ENCODE assay signal across 8 cellular contexts in the genomic region with DNA sequence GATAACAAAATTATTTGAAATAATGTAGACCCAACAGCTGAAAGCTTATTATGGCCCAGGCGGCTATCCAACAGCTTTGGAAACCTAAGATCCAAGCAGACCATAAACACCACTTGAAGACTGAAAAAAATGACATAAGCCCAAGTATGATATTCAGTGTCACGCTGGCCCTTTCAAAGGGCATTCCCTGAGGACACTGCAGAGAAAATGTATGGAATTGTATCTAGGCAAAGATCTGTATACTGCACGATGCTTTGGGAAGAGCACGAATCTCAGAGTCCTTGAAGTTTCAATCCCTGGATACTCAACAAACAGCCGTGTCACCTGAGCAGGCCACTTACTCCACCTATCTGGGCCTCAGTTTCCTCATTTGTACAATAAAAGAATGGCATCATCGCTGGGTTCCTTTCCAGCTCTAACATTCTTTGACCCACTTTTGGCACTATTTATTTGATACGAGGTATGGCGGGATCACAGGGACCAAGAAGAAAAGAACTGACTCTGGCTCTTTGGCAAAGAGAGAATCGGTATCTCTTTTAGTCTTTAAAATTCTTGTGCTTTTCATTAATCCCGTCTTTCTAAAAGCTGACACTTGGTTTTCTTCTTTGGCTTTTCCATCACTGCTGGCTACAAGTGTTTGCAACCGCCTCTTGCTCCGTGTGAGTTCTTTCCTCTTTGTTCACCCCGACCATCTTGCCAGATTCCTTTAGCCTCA. TPM values are rescaled to one million over a fixed set of nuclear protein-coding genes. Genes with fewer than 3 reads are reported as not detected.
DNase-seq lines count a peak whose midpoint lies in the region; ATAC-seq and TF ChIP-seq lines count a peak whose summit lies in the region.

No MANE protein-coding gene starts in this region.

- TF ChIP-seq CTCF in HEK293 (tag by site-specific recombination; IDR thresholded peaks at IDR 0.05) (no peak), spleen (IDR thresholded peaks at IDR 0.05 in 8 of 11, conservative IDR thresholded peaks at IDR 0.05 in 3 of 11) (no peak)

- H3K4me3 ChIP-seq in HEK293 (ENCODE audit: low read depth, low read length) (peak overlapping the region; percentile 84), right cardiac atrium (ENCODE audit: low read length) (peak overlapping the region; percentile 100), spleen (peak overlapping the region; percentile 66 to 94 (median 76))

- no peaks in the 10 kb centered on the region for H3K27me3 Mint-ChIP-seq in activated CD8-positive, alpha-beta T cell treated with anti-CD3 and anti-CD28 coated beads, Interleukin-2, amount 10 ng/mL, durations not matched to agents 7 days and 5 days (ENCODE audit: low read depth)

- H3K4me3 Mint-ChIP-seq in activated CD8-positive, alpha-beta T cell treated with anti-CD3 and anti-CD28 coated beads, Interleukin-2, amount 10 ng/mL, durations not matched to agents 7 days and 5 days = peak overlapping the region; percentile 93

- TF ChIP-seq POLR2A in spleen (IDR thresholded peaks at IDR 0.05) = no peak

- H3K27me3 ChIP-seq in right cardiac atrium (ENCODE audit: control insufficient read depth, insufficient read depth) (no peaks in the 10 kb centered on the region), spleen (replicated peaks in 1 of 7) (no peaks in the 10 kb centered on the region)

- intact Hi-C loops in right cardiac atrium (cut with DNase I) = no loop called here
- intact Hi-C loops in spleen (cut with DNase I; ENCODE audit: low total_unique reads) = no loop called here

- in situ Hi-C loops in KBM-7 (cut with MboI; ENCODE audit: low pct_unique_long_range_greater_than_20kb, low sequenced_read_pairs) = no loop called here

- H3K4me1 ChIP-seq in HEK293 (ENCODE audit: control insufficient read depth, insufficient read depth, low read length) (peaks cover 44% of the 10 kb centered on the region), right cardiac atrium (ENCODE audit: control insufficient read depth, insufficient read depth, low read length) (no peaks in the 10 kb centered on the region), spleen (peaks cover 29 to 70% (median 59%) of the 10 kb centered on the region in 6 donors)

- H3K36me3 ChIP-seq in HEK293 (ENCODE audit: control insufficient read depth in 2 of 2, insufficient read depth in 1 of 2, low read length in 2 of 2) (no peaks in the 10 kb centered on the region), spleen (no peaks in the 10 kb centered on the region)

- H3K27ac Mint-ChIP-seq in activated CD8-positive, alpha-beta T cell treated with anti-CD3 and anti-CD28 coated beads, Interleukin-2, amount 10 ng/mL, durations not matched to agents 7 days and 5 days = peak overlapping the region; percentile 86

- peaks cover 9% of the 10 kb centered on the region for H3K36me3 Mint-ChIP-seq in activated CD8-positive, alpha-beta T cell treated with anti-CD3 and anti-CD28 coated beads, Interleukin-2, amount 10 ng/mL, durations not matched to agents 7 days and 5 days (ENCODE audit: low read depth)

- H3K27ac ChIP-seq in HEK293 (ENCODE audit: extremely low read depth, low read depth, low read length) = peak overlapping the region; percentile 85; the same call in 1 of the 2 replicates
- no peak overlapping the region for H3K27ac ChIP-seq in right cardiac atrium (ENCODE audit: low read length)
- peak overlapping the region; percentile 74 to 95 (median 91) for H3K27ac ChIP-seq in spleen

- no peak for DNase-seq in activated CD8-positive, alpha-beta T cell treated with anti-CD3 and anti-CD28 coated beads, Interleukin-2, amount 10 ng/mL, durations not matched to agents 7 days and 5 days
- DNase-seq in right cardiac atrium (no peak), spleen (no peak), KBM-7 (no peak), NCI-H1092 (lab: John Stamatoyannopoulos, UW) (no peak)
- DNase-seq in stimulated activated CD4-positive, alpha-beta T cell treated with anti-CD3 and anti-CD28 coated beads, Interleukin-15, amount 100 ng/mL, for 24 hours = no peak

- H3K9me3 Mint-ChIP-seq in activated CD8-positive, alpha-beta T cell treated with anti-CD3 and anti-CD28 coated beads, Interleukin-2, amount 10 ng/mL, durations not matched to agents 7 days and 5 days (ENCODE audit: insufficient read depth) = no peaks in the 10 kb centered on the region

- no peaks in the 10 kb centered on the region for H3K9me3 ChIP-seq in HEK293 (ENCODE audit: control insufficient read depth, insufficient read depth, low read depth, low read length)
- H3K9me3 ChIP-seq in right cardiac atrium (ENCODE audit: control insufficient read depth, low read length) = no peaks in the 10 kb centered on the region
- no peaks in the 10 kb centered on the region for H3K9me3 ChIP-seq in spleen

- 14% methylated on average over 13 of the region's 13 CpGs for WGBS in right cardiac atrium
- 13 to 24% (median 19%) methylated on average over 13 of the region's 13 CpGs for WGBS in spleen, 5 donors

- peaks cover 58% of the 10 kb centered on the region for H3K4me1 Mint-ChIP-seq in activated CD8-positive, alpha-beta T cell treated with anti-CD3 and anti-CD28 coated beads, Interleukin-2, amount 10 ng/mL, durations not matched to agents 7 days and 5 days (ENCODE audit: low read depth)

- peak; percentile 3 for ATAC-seq in activated CD8-positive, alpha-beta T cell treated with anti-CD3 and anti-CD28 coated beads, Interleukin-2, amount 10 ng/mL, durations not matched to agents 7 days and 5 days
- ATAC-seq in right cardiac atrium (peak in 1 of 2 donors; percentile 13), GM21528 (IDR thresholded peaks at IDR 0.05; ENCODE audit: low FRiP score, unreplicated experiment) (no peak)

- CTCF ChIA-PET in HEK293 (lab: Yijun Ruan, JAX) = interaction anchor here (0.7 to 1.8 kb wide), 4 partner anchors 47 to 570 kb away, joined by 3 to 9 read pairs (median 4); no protein-coding TSS in a partner anchor
- CTCF ChIA-PET in activated CD8-positive, alpha-beta T cell treated with anti-CD3 and anti-CD28 coated beads, Interleukin-2, amount 10 ng/mL, durations not matched to agents 7 days and 5 days (lab: Charles Lee) = interaction anchor here (0.8 to 3.4 kb wide), 10 partner anchors 12 to 114 kb away, joined by 3 to 17 read pairs (median 4); a partner anchor contains a TSS

- POLR2A ChIA-PET in HEK293 (lab: Yijun Ruan, JAX) = interaction anchor here (0.6 to 1.7 kb wide), 7 partner anchors 10 to 280 kb away, joined by 3 to 11 read pairs (median 4); no protein-coding TSS in a partner anchor
- POLR2A ChIA-PET in activated CD8-positive, alpha-beta T cell treated with anti-CD3 and anti-CD28 coated beads, Interleukin-2, amount 10 ng/mL, durations not matched to agents 7 days and 5 days (lab: Charles Lee) = interaction anchor here (0.9 to 11.3 kb wide), 7 partner anchors 9 to 257 kb away, joined by 3 to 128 read pairs (median 5); a partner anchor contains a TSS

TF ChIP-seq in HEK293, 187 proteins besides CTCF, POLR2A, EP300 and RAD21 (continues in another document):
- TF ChIP-seq RBAK (tag by site-specific recombination; IDR thresholded peaks at IDR 0.05) (no peak), TCF7L2 (IDR thresholded peaks at IDR 0.05; ENCODE audit: borderline replicate concordance, low read depth, low read length) (peak; percentile 27; the same call in 1 of the 2 replicates), FEZF1 (tag by site-specific recombination; IDR thresholded peaks at IDR 0.05) (peak; percentile 65; the same call in 1 of the 2 replicates), ZNF404 (tag by site-specific recombination; IDR thresholded peaks at IDR 0.05) (no peak), ZNF211 (tag by site-specific recombination; IDR thresholded peaks at IDR 0.05; ENCODE audit: low read depth) (no peak), ZNF629 (tag by site-specific recombination; IDR thresholded peaks at IDR 0.05) (peak; percentile 45), ZNF600 (tag by site-specific recombination; IDR thresholded peaks at IDR 0.05) (no peak), ZNF624 (tag by site-specific recombination; IDR thresholded peaks at IDR 0.05) (no peak), IKZF3 (tag by site-specific recombination; IDR thresholded peaks at IDR 0.05) (peak; percentile 62; the same call in 1 of the 2 replicates)
- TF ChIP-seq, protein P1, sequence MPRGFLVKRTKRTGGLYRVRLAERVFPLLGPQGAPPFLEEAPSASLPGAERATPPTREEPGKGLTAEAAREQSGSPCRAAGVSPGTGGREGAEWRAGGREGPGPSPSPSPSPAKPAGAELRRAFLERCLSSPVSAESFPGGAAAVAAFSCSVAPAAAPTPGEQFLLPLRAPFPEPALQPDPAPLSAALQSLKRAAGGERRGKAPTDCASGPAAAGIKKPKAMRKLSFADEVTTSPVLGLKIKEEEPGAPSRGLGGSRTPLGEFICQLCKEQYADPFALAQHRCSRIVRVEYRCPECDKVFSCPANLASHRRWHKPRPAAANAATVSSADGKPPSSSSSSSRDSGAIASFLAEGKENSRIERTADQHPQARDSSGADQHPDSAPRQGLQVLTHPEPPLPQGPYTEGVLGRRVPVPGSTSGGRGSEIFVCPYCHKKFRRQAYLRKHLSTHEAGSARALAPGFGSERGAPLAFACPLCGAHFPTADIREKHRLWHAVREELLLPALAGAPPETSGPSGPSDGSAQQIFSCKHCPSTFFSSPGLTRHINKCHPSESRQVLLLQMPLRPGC (tag by site-specific recombination; IDR thresholded peaks at IDR 0.05) = no peak
- TF ChIP-seq, protein P2, sequence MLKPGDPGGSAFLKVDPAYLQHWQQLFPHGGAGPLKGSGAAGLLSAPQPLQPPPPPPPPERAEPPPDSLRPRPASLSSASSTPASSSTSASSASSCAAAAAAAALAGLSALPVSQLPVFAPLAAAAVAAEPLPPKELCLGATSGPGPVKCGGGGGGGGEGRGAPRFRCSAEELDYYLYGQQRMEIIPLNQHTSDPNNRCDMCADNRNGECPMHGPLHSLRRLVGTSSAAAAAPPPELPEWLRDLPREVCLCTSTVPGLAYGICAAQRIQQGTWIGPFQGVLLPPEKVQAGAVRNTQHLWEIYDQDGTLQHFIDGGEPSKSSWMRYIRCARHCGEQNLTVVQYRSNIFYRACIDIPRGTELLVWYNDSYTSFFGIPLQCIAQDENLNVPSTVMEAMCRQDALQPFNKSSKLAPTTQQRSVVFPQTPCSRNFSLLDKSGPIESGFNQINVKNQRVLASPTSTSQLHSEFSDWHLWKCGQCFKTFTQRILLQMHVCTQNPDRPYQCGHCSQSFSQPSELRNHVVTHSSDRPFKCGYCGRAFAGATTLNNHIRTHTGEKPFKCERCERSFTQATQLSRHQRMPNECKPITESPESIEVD (tag by site-specific recombination; IDR thresholded peaks at IDR 0.05) = peak; percentile 75

RNA-seq across cellular contexts. Expression of a gene that starts 1.2 kb away (rescaled TPM):
- 10 to 100 TPM; 92.7 to 94.4 TPM for total RNA-seq in activated CD8-positive, alpha-beta T cell treated with anti-CD3 and anti-CD28 coated beads, Interleukin-2, amount 10 ng/mL, durations not matched to agents 7 days and 5 days
- total RNA-seq in right cardiac atrium = 10 to 100 TPM; 39.4 to 46.3 (median 40.5) TPM
- 19.7 TPM for polyA plus RNA-seq in right cardiac atrium
- total RNA-seq in spleen = 100 to 1,000 TPM in 5 of 7 donors, 10 to 100 TPM in 2; 90.2 to 171 (median 103) TPM
- polyA plus RNA-seq in spleen = 10 to 100 TPM; 26.4 to 34.7 (median 26.4) TPM

RNA-seq across cellular contexts. Expression of a gene that starts 13.3 kb away (rescaled TPM):
- 100 to 1,000 TPM; 117 to 119 TPM for total RNA-seq in activated CD8-positive, alpha-beta T cell treated with anti-CD3 and anti-CD28 coated beads, Interleukin-2, amount 10 ng/mL, durations not matched to agents 7 days and 5 days
- 10 to 100 TPM; 20.8 to 30.5 (median 23.3) TPM for total RNA-seq in right cardiac atrium
- 8.1 TPM for polyA plus RNA-seq in right cardiac atrium
- 100 to 1,000 TPM in 1 of 7 donors, 10 to 100 TPM in 6; 63.7 to 131 (median 76.5) TPM for total RNA-seq in spleen
- 10 to 100 TPM; 22.7 to 42.3 (median 28.4) TPM for polyA plus RNA-seq in spleen
